In genomic region chr16:31702796-31703195, GRCh38 we compare ENCODE assay signal across 19 cellular contexts.
A peak's percentile ranks its signal among the peaks of the same experiment; 100 is the strongest.
DNase-seq lines count a peak whose midpoint lies in the region; ATAC-seq lines count a peak whose summit lies in the region.
"Had no signal": no experiment of that assay in that cellular context is flagged by ENCODE, and none has a peak within 500 bp of the region (broad histone marks: within the 10 kb centered on the region; RNA-seq: fewer than 3 reads in every experiment).

No MANE protein-coding gene starts in this region.

- H3K4me3 Mint-ChIP-seq in activated CD4-positive, alpha-beta T cell treated with anti-CD3 and anti-CD28 coated beads, Interleukin-2, amount 10 ng/mL, durations not matched to agents 24 days and 14 days, result peak overlapping the region; percentile 30
- H3K4me3 Mint-ChIP-seq in stimulated activated naive CD8-positive, alpha-beta T cell treated with anti-CD3 and anti-CD28 coated beads, Interleukin-15, amount 100 ng/mL, for 72 hours, result peak overlapping the region; percentile 84 to 89
- H3K4me3 Mint-ChIP-seq in memory B cell, result no peak overlapping the region

- peaks cover 11% of the 10 kb centered on the region for H3K27me3 Mint-ChIP-seq in activated CD4-positive, alpha-beta T cell treated with anti-CD3 and anti-CD28 coated beads, Interleukin-2, amount 10 ng/mL, durations not matched to agents 24 days and 14 days
- H3K27me3 Mint-ChIP-seq in stimulated activated naive CD8-positive, alpha-beta T cell treated with anti-CD3 and anti-CD28 coated beads, Interleukin-15, amount 100 ng/mL, for 72 hours, result no peaks in the 10 kb centered on the region
- H3K27me3 Mint-ChIP-seq in memory B cell, result no peaks in the 10 kb centered on the region

- intact Hi-C loops in activated CD4-positive, alpha-beta T cell treated with anti-CD3 and anti-CD28 coated beads, Interleukin-2, amount 10 ng/mL, durations not matched to agents 24 days and 14 days (cut with micrococcal nuclease), result loop anchor here (5.0 kb wide), 1 partner anchor 195 kb away; the partner anchor contains the start of gene RUSF1

- no peaks in the 10 kb centered on the region for H3K9me3 Mint-ChIP-seq in activated CD4-positive, alpha-beta T cell treated with anti-CD3 and anti-CD28 coated beads, Interleukin-2, amount 10 ng/mL, durations not matched to agents 24 days and 14 days
- H3K9me3 Mint-ChIP-seq in stimulated activated naive CD8-positive, alpha-beta T cell treated with anti-CD3 and anti-CD28 coated beads, Interleukin-15, amount 100 ng/mL, for 72 hours, result no peaks in the 10 kb centered on the region
- no peaks in the 10 kb centered on the region for H3K9me3 Mint-ChIP-seq in memory B cell

- no peak for DNase-seq in activated CD4-positive, alpha-beta T cell treated with anti-CD3 and anti-CD28 coated beads, Interleukin-2, amount 10 ng/mL, durations not matched to agents 24 days and 14 days
- no peak for DNase-seq in activated CD4-positive, alpha-beta T cell treated with anti-CD3 and anti-CD28 coated beads for 48 hours
- DNase-seq in stimulated activated naive CD8-positive, alpha-beta T cell treated with anti-CD3 and anti-CD28 coated beads, Interleukin-15, amount 100 ng/mL, for 72 hours, result no peak
- no peak for DNase-seq in stimulated activated naive CD8-positive, alpha-beta T cell treated with anti-CD3 and anti-CD28 coated beads, Interleukin-15, Interleukin-2, amounts not matched to agents 100 U/mL and 50 U/mL, for 24 hours
- DNase-seq in memory B cell (ENCODE audit: low spot score in 2 of 2), result no peak
- DNase-seq in kidney tubule cell (ENCODE audit: low spot score), result no peak
- no peak for DNase-seq in 8988T
- DNase-seq: KG1; mucosa of descending colon; NCI-H1048; NCI-H187 treated with DMSO at 0.1 percent for 48 hours; NCI-H226; NCI-H748 treated with DMSO at 0.1 percent for 48 hours; nucleus accumbens; small intestine; stimulated activated CD4-positive, alpha-beta T cell treated with anti-CD3 and anti-CD28 coated beads, Interleukin-2, amount 100 ng/mL, for 24 hours; stimulated activated naive CD4-positive, alpha-beta T cell had no signal

- no peak overlapping the region for H3K27ac Mint-ChIP-seq in activated CD4-positive, alpha-beta T cell treated with anti-CD3 and anti-CD28 coated beads, Interleukin-2, amount 10 ng/mL, durations not matched to agents 24 days and 14 days
- H3K27ac Mint-ChIP-seq in stimulated activated naive CD8-positive, alpha-beta T cell treated with anti-CD3 and anti-CD28 coated beads, Interleukin-15, amount 100 ng/mL, for 72 hours, result peak overlapping the region; percentile 99 to 100
- peak overlapping the region; percentile 63 for H3K27ac Mint-ChIP-seq in memory B cell

- no peak for ATAC-seq in stimulated activated naive CD8-positive, alpha-beta T cell treated with anti-CD3 and anti-CD28 coated beads, Interleukin-15, amount 100 ng/mL, for 72 hours
- ATAC-seq in stimulated activated naive CD8-positive, alpha-beta T cell treated with anti-CD3 and anti-CD28 coated beads, Interleukin-15, Interleukin-2, amounts not matched to agents 100 U/mL and 50 U/mL, for 24 hours, result no peak
- ATAC-seq in memory B cell (ENCODE audit: low read depth) (no peak), HG02973 (IDR thresholded peaks at IDR 0.05; ENCODE audit: unreplicated experiment) (no peak)
- ATAC-seq: left lung, mucosa of descending colon had no signal

- H3K36me3 Mint-ChIP-seq in activated CD4-positive, alpha-beta T cell treated with anti-CD3 and anti-CD28 coated beads, Interleukin-2, amount 10 ng/mL, durations not matched to agents 24 days and 14 days (ENCODE audit: low read depth), result peaks cover 50% of the 10 kb centered on the region
- H3K36me3 Mint-ChIP-seq in memory B cell, result peaks cover 24% of the 10 kb centered on the region

- peaks cover 22% of the 10 kb centered on the region for H3K4me1 Mint-ChIP-seq in activated CD4-positive, alpha-beta T cell treated with anti-CD3 and anti-CD28 coated beads, Interleukin-2, amount 10 ng/mL, durations not matched to agents 24 days and 14 days
- peaks cover 73% of the 10 kb centered on the region for H3K4me1 Mint-ChIP-seq in stimulated activated naive CD8-positive, alpha-beta T cell treated with anti-CD3 and anti-CD28 coated beads, Interleukin-15, amount 100 ng/mL, for 72 hours
- H3K4me1 Mint-ChIP-seq in memory B cell, result peaks cover 16% of the 10 kb centered on the region
